In the genomic region with DNA sequence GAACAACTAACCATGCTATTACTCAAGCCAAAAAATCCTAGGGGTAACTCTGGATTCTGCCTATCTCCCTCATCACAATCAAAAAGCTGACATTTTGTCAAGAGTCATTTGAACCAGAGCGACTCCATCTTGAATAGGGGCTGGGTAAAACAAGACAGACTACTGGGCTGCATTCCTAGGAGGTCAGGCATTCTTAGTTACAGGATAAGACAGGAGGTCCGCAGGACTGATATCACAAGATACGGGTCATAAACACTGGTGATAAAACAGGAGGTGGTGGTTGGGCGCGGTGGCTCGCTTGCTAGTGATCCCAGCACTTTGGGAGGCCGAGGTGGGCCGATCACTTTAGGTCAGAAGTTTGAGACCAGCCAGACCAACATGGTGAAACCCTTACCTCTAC, we compare ENCODE assay signal across 1 cellular context.
A peak's percentile ranks its signal among the peaks of the same experiment; 100 is the strongest.
TF ChIP-seq lines count a peak whose summit lies in the region.

No MANE protein-coding gene starts in this region.

TF ChIP-seq in K562, 482 proteins besides CTCF, POLR2A, EP300 and RAD21 (continued from another document):
- TF ChIP-seq, protein P1, sequence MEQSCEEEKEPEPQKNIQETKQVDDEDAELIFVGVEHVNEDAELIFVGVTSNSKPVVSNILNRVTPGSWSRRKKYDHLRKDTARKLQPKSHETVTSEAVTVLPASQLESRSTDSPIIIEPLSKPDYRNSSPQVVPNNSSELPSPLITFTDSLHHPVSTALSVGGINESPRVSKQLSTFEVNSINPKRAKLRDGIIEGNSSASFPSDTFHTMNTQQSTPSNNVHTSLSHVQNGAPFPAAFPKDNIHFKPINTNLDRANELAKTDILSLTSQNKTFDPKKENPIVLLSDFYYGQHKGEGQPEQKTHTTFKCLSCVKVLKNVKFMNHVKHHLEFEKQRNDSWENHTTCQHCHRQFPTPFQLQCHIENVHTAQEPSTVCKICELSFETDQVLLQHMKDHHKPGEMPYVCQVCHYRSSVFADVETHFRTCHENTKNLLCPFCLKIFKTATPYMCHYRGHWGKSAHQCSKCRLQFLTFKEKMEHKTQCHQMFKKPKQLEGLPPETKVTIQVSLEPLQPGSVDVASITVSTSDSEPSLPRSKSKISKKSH (CRISPR knock-in tag; IDR thresholded peaks at IDR 0.05): no peak
- TF ChIP-seq ZNF184 (CRISPR knock-in tag; IDR thresholded peaks at IDR 0.05) (no peak), ESRRB (CRISPR knock-in tag; IDR thresholded peaks at IDR 0.05; ENCODE audit: borderline replicate concordance) (0 out of 2 replicates have a peak, but pooled peaks have one; percentile 50), GATAD2B (IDR thresholded peaks at IDR 0.05; ENCODE audit: borderline replicate concordance) (no peak), TGIF2 (CRISPR knock-in tag; IDR thresholded peaks at IDR 0.05) (no peak), CHD1 (IDR thresholded peaks at IDR 0.05; ENCODE audit: low read length) (no peak), ILK (tag; IDR thresholded peaks at IDR 0.05; ENCODE audit: borderline replicate concordance, low read depth) (peak; percentile 78), ZNF444 (CRISPR knock-in tag; IDR thresholded peaks at IDR 0.05) (peak; percentile 67; the same call in 1 of the 2 replicates), SIN3B (IDR thresholded peaks at IDR 0.05; ENCODE audit: low read depth) (no peak)
- TF ChIP-seq, protein P2, sequence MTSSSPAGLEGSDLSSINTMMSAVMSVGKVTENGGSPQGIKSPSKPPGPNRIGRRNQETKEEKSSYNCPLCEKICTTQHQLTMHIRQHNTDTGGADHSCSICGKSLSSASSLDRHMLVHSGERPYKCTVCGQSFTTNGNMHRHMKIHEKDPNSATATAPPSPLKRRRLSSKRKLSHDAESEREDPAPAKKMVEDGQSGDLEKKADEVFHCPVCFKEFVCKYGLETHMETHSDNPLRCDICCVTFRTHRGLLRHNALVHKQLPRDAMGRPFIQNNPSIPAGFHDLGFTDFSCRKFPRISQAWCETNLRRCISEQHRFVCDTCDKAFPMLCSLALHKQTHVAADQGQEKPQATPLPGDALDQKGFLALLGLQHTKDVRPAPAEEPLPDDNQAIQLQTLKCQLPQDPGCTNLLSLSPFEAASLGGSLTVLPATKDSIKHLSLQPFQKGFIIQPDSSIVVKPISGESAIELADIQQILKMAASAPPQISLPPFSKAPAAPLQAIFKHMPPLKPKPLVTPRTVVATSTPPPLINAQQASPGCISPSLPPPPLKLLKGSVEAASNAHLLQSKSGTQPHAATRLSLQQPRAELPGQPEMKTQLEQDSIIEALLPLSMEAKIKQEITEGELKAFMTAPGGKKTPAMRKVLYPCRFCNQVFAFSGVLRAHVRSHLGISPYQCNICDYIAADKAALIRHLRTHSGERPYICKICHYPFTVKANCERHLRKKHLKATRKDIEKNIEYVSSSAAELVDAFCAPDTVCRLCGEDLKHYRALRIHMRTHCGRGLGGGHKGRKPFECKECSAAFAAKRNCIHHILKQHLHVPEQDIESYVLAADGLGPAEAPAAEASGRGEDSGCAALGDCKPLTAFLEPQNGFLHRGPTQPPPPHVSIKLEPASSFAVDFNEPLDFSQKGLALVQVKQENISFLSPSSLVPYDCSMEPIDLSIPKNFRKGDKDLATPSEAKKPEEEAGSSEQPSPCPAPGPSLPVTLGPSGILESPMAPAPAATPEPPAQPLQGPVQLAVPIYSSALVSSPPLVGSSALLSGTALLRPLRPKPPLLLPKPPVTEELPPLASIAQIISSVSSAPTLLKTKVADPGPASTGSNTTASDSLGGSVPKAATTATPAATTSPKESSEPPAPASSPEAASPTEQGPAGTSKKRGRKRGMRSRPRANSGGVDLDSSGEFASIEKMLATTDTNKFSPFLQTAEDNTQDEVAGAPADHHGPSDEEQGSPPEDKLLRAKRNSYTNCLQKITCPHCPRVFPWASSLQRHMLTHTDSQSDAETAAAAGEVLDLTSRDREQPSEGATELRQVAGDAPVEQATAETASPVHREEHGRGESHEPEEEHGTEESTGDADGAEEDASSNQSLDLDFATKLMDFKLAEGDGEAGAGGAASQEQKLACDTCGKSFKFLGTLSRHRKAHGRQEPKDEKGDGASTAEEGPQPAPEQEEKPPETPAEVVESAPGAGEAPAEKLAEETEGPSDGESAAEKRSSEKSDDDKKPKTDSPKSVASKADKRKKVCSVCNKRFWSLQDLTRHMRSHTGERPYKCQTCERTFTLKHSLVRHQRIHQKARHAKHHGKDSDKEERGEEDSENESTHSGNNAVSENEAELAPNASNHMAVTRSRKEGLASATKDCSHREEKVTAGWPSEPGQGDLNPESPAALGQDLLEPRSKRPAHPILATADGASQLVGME (CRISPR knock-in tag; IDR thresholded peaks at IDR 0.05): peak; percentile 62; the same call in 1 of the 2 replicates
- TF ChIP-seq, protein P3, sequence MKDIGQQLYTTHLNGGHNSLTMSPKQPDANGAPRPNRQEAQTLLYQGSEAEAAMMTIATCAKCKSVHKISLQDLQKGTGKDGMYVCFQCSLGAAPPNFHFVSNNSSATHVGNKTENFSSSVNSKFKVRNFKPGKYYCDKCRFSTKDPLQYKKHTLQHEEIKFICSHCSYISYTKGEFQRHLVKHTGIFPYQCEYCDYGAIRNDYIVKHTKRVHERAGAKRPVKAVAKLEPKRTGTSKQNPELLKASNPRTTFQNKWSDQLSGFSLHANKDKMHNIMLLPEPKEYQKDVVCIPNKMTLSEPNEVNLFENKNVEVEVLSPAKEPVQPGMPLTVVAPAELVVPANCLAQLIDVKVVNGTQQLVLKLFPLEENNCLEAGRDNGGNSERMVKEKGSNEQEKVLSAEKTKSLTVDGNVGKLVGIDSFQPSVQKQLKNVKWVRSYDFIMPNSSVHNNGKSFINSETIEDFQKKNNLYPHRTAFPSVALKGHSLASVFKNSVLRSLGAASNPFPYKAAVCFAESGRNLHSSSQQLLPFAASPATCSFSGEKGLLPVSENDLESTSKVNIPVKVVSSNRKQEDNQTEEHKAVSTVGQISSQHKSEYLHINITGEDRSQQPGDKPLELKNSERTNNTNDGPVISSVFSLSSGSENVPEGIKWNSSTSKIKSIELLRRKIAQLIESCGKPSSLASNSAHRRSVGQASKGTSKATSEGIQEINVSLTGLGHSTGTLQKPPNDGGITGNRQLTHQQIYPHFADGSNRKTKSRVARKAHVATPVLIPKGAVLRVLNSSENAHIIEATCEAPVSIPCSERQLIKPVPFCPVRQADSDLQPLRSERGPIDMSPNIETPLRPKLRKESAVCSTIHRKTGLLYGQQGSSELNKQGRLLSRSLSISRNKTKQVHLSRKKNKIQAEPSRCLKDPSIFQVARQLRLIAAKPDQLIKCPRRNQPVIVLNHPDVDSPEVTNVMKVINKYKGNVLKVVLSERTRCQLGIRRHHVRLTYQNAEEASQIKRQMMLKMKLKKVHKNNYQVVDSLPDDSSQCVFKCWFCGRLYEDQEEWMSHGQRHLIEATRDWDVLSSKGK (CRISPR knock-in tag; IDR thresholded peaks at IDR 0.05): no peak
- TF ChIP-seq, protein P4, sequence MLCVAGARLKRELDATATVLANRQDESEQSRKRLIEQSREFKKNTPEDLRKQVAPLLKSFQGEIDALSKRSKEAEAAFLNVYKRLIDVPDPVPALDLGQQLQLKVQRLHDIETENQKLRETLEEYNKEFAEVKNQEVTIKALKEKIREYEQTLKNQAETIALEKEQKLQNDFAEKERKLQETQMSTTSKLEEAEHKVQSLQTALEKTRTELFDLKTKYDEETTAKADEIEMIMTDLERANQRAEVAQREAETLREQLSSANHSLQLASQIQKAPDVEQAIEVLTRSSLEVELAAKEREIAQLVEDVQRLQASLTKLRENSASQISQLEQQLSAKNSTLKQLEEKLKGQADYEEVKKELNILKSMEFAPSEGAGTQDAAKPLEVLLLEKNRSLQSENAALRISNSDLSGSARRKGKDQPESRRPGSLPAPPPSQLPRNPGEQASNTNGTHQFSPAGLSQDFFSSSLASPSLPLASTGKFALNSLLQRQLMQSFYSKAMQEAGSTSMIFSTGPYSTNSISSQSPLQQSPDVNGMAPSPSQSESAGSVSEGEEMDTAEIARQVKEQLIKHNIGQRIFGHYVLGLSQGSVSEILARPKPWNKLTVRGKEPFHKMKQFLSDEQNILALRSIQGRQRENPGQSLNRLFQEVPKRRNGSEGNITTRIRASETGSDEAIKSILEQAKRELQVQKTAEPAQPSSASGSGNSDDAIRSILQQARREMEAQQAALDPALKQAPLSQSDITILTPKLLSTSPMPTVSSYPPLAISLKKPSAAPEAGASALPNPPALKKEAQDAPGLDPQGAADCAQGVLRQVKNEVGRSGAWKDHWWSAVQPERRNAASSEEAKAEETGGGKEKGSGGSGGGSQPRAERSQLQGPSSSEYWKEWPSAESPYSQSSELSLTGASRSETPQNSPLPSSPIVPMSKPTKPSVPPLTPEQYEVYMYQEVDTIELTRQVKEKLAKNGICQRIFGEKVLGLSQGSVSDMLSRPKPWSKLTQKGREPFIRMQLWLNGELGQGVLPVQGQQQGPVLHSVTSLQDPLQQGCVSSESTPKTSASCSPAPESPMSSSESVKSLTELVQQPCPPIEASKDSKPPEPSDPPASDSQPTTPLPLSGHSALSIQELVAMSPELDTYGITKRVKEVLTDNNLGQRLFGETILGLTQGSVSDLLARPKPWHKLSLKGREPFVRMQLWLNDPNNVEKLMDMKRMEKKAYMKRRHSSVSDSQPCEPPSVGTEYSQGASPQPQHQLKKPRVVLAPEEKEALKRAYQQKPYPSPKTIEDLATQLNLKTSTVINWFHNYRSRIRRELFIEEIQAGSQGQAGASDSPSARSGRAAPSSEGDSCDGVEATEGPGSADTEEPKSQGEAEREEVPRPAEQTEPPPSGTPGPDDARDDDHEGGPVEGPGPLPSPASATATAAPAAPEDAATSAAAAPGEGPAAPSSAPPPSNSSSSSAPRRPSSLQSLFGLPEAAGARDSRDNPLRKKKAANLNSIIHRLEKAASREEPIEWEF (CRISPR knock-in tag; IDR thresholded peaks at IDR 0.05): peak; percentile 92
